8 cellular contexts compared by ENCODE assay signal in genomic region chr5:124650960-124651662, GRCh38.
DNase-seq lines count a peak whose midpoint lies in the region; ATAC-seq, FAIRE-seq and TF ChIP-seq lines count a peak whose summit lies in the region.

No MANE protein-coding gene starts in this region.

- peak overlapping the region; percentile 92 for H3K4me3 Mint-ChIP-seq in Calu3 (ENCODE audit: low read depth, unreplicated experiment)

- no peaks in the 10 kb centered on the region for H3K9me3 Mint-ChIP-seq in Calu3 (ENCODE audit: low read depth, unreplicated experiment)

- CTCF ChIA-PET in Calu3 (lab: Charles Lee) (interaction anchor here (0.6 to 1.1 kb wide), 3 partner anchors 10 to 720 kb away, joined by 3 to 4 read pairs (median 3); no protein-coding TSS in a partner anchor), SK-N-SH (lab: Yijun Ruan, JAX) (interaction anchor here (0.6 to 1.4 kb wide), 5 partner anchors 51 to 240 kb away, joined by 3 to 4 read pairs (median 3); no protein-coding TSS in a partner anchor), GM10248 (lab: Yijun Ruan, JAX) (interaction anchor here (1.1 to 2.1 kb wide), 2 partner anchors 9 to 74 kb away, joined by 4 to 11 read pairs; no protein-coding TSS in a partner anchor)

- H3K27ac Mint-ChIP-seq in Calu3 (ENCODE audit: unreplicated experiment) = peak overlapping the region; percentile 83

- H3K36me3 Mint-ChIP-seq in Calu3 (ENCODE audit: insufficient read depth, unreplicated experiment) = peaks cover 22% of the 10 kb centered on the region

- intact Hi-C loops in Calu3 (cut with micrococcal nuclease; ENCODE audit: unreplicated experiment) (loop anchor here (2.0 to 10.0 kb wide), 4 partner anchors 52 to 1184 kb away; no protein-coding TSS in a partner anchor), pancreas (cut with DNase I) (no loop called here)

- FAIRE-seq in pancreas (lab: Jason Lieb, UNC) = no peak

- peak overlapping the region; percentile 84 for H3K4me2 ChIP-seq in SK-N-SH

- H3K27me3 ChIP-seq in SK-N-SH (ENCODE audit: insufficient read depth) (no peaks in the 10 kb centered on the region), pancreas (no peaks in the 10 kb centered on the region)

- peak in 3 of 4 donors; percentile 1 to 5 (median 1) for ATAC-seq in pancreas

- BruUV-seq in Calu3 (replicated peaks; lab: Mats Ljungman, UMichigan) = no TSS peak

- POLR2A ChIA-PET in SK-N-SH (lab: Yijun Ruan, JAX) (interaction anchor here (0.7 to 1.2 kb wide), 3 partner anchors 88 to 834 kb away, joined by 3 to 4 read pairs (median 3); no protein-coding TSS in a partner anchor), GM10248 (lab: Yijun Ruan, JAX) (interaction anchor here (0.5 to 0.9 kb wide), 2 partner anchors 300 to 1139 kb away, joined by 4 read pairs; partner anchors contain the start of gene CSNK1G3)

- H3F3A ChIP-seq in SK-N-SH (replicated peaks; ENCODE audit: insufficient read depth) = peaks cover 20% of the 10 kb centered on the region

- H3K36me3 ChIP-seq in SK-N-SH (replicated peaks in 1 of 2; ENCODE audit: control insufficient read depth in 1 of 2, insufficient read depth in 2 of 2, low read length in 1 of 2) (peaks cover 0 to 2% of the 10 kb centered on the region in 2 experiments), pancreas (peaks cover 0 to 5% (median 0%) of the 10 kb centered on the region in 3 donors)

- no peaks in the 10 kb centered on the region for H4K20me1 ChIP-seq in SK-N-SH (ENCODE audit: insufficient read depth)

- peak overlapping the region; percentile 57 to 99 for H3K27ac ChIP-seq in SK-N-SH (ENCODE audit: low read depth in 2 of 2, low read length in 1 of 2)
- peak overlapping the region; percentile 41 to 87 (median 84) for H3K27ac ChIP-seq in pancreas

- 18% methylated on average over 3 of the region's 3 CpGs for WGBS in SK-N-SH (ENCODE audit: low lambda C conversion rate)
- WGBS in pancreas, 2 donors = 23 to 32% methylated on average over 3 of the region's 3 CpGs

- H3K27me3 Mint-ChIP-seq in Calu3 (ENCODE audit: unreplicated experiment) = no peaks in the 10 kb centered on the region

- TF ChIP-seq RAD21 in SK-N-SH (IDR thresholded peaks at IDR 0.05; ENCODE audit: low read length) = no peak

- peaks cover 60% of the 10 kb centered on the region for H3K4me1 Mint-ChIP-seq in Calu3 (ENCODE audit: low read depth, unreplicated experiment)

- H3K9me2 ChIP-seq in SK-N-SH = no peaks in the 10 kb centered on the region

- TF ChIP-seq CTCF in Calu3 (IDR thresholded peaks at IDR 0.05; ENCODE audit: unreplicated experiment) (no peak), SK-N-SH (IDR thresholded peaks at IDR 0.05) (no peak), pancreas (IDR thresholded peaks at IDR 0.05) (no peak), GM10248 (IDR thresholded peaks at IDR 0.05; ENCODE audit: control extremely low read depth, extremely low read depth, low read depth, missing control alignments) (no peak)

- H2AFZ ChIP-seq in SK-N-SH (ENCODE audit: low read depth) = peak overlapping the region; percentile 71

- H3K4me1 ChIP-seq in SK-N-SH (ENCODE audit: control insufficient read depth in 1 of 2, insufficient read depth in 2 of 2, low read depth in 1 of 2, low read length in 1 of 2) (peaks cover 38 to 77% of the 10 kb centered on the region in 2 experiments), pancreas (peaks cover 18 to 50% (median 21%) of the 10 kb centered on the region in 3 donors)

- no peaks in the 10 kb centered on the region for H3K79me2 ChIP-seq in SK-N-SH (ENCODE audit: insufficient read depth)

- peak overlapping the region; percentile 42; the same call in 1 of the 2 replicates for H3K9ac ChIP-seq in SK-N-SH

- TF ChIP-seq EP300 in SK-N-SH (IDR thresholded peaks at IDR 0.05; ENCODE audit: borderline replicate concordance in 1 of 2, low read depth in 1 of 2, low read length in 1 of 2) = peak; percentile 21 to 73; a peak in 3 of 4 replicates

- H3K4me3 ChIP-seq in SK-N-SH (ENCODE audit: low read depth in 2 of 2, low read length in 1 of 2) (peak overlapping the region; percentile 60 to 64), pancreas (peak overlapping the region; percentile 31 to 67 (median 42))

- DNase-seq in Calu3 (no peak), SK-N-SH (no peak), fibroblast of peridontal ligament (ENCODE audit: extremely low read depth) (peak; percentile 96), pancreas (no peak), germinal center (ENCODE audit: low spot score) (no peak), NCI-H2227 (lab: John Stamatoyannopoulos, UW; ENCODE audit: unreplicated experiment) (no peak), GM10248 (ENCODE audit: extremely low spot score) (no peak), Ammon's horn (ENCODE audit: low spot score) (no peak)

- H3K9me3 ChIP-seq in SK-N-SH = no peaks in the 10 kb centered on the region
- no peaks in the 10 kb centered on the region for H3K9me3 ChIP-seq in pancreas

TF ChIP-seq in SK-N-SH, 30 proteins besides CTCF, POLR2A, EP300 and RAD21:
- TF ChIP-seq TEAD4 (IDR thresholded peaks at IDR 0.05; ENCODE audit: borderline replicate concordance, insufficient read depth) (0 out of 2 replicates have a peak, but pooled peaks have one; percentile 29), TCF12 (IDR thresholded peaks at IDR 0.05) (peak; percentile 16; the same call in 1 of the 2 replicates), POLR2AphosphoS5 (IDR thresholded peaks at IDR 0.05; ENCODE audit: low read depth, low read length) (no peak), TAF1 (IDR thresholded peaks at IDR 0.05; ENCODE audit: borderline replicate concordance, low read depth, low read length) (no peak), FOSL2 (IDR thresholded peaks at IDR 0.05; ENCODE audit: borderline replicate concordance, low read depth) (peak; percentile 34; the same call in 1 of the 2 replicates), RCOR1 (IDR thresholded peaks at IDR 0.05; ENCODE audit: low read length) (no peak)
